Comparison of ENCODE assay signal across 13 cellular contexts in genomic region chr1:199020046-199020445, GRCh38.
"Had no signal": no experiment of that assay in that cellular context is flagged by ENCODE, and none has a peak within 500 bp of the region (broad histone marks: within the 10 kb centered on the region; RNA-seq: fewer than 3 reads in every experiment).

No MANE protein-coding gene starts in this region.

- H3K4me1 ChIP-seq: ascending aorta, gastroesophageal sphincter had no signal

- H3K4me3 ChIP-seq: ascending aorta, gastroesophageal sphincter, lung, thoracic aorta had no signal

- H3K27me3 ChIP-seq: ascending aorta, gastroesophageal sphincter had no signal

- H3K36me3 ChIP-seq: ascending aorta, gastroesophageal sphincter, thoracic aorta had no signal

- ATAC-seq: gastroesophageal sphincter, left colon had no signal

- H3K27ac ChIP-seq: ascending aorta, gastroesophageal sphincter, thoracic aorta had no signal

- H3K9me3 ChIP-seq: ascending aorta, gastroesophageal sphincter, thoracic aorta had no signal

- FAIRE-seq: bronchial epithelial cell had no signal

- DNase-seq: activated CD4-positive, alpha-beta T cell treated with anti-CD3 and anti-CD28 coated beads, Interleukin-2, amount 10 ng/mL, durations not matched to agents 24 days and 14 days; activated CD4-positive, CD25-positive, alpha-beta regulatory T cell; activated CD8-positive, alpha-beta memory T cell treated with anti-CD3 and anti-CD28 coated beads for 24 hours; endodermal cell; left colon; stimulated activated CD4-positive, alpha-beta T cell treated with anti-CD3 and anti-CD28 coated beads, Interleukin-12 subunit alpha, Interleukin-12 subunit beta, amount 100 ng/mL, for 4 hours; stimulated activated CD4-positive, alpha-beta T cell treated with anti-CD3 and anti-CD28 coated beads, Interleukin-2, amount 100 ng/mL, for 24 hours; T-helper 2 cell had no signal
